Comparison of ENCODE assay signal across 17 cellular contexts in the genomic region with DNA sequence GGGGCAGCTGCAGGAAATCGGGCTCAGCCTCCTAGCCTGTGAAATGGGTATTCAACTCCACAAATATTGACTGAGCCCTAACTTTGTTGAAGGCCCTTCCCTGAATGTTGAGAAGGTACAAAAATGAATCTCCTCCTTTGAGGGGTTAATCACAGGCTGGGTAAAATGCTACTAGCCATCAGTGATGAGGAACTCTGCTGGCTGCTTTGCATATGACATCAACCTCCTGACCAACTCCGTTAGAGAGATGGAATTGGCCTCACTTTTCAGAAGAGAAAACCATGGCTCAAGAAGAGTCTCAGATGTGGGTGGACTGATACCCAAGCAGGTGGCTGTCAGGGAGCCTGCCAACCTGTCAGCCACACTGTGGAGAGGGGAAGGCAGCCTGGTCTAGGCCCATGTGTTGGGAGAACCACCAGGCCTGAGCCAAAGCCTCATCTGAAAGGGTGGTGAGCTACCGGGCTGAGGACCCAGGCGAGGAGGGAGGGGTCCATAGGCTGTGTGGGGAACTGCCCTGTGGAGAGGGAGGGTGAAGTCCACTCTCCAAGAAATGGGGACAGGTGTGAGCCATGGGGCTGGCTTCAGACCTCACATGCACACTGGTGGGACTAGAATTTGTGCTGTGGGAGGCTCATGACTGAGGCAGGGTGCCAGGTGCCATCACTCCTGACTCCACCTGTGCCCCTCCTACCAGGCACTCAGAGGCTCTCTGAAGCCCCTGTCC. TPM values are rescaled to one million over a fixed set of nuclear protein-coding genes. Genes with fewer than 3 reads are reported as not detected.
A peak's percentile ranks its signal among the peaks of the same experiment; 100 is the strongest.
DNase-seq lines count a peak whose midpoint lies in the region; ATAC-seq and TF ChIP-seq lines count a peak whose summit lies in the region.
"Had no signal": no experiment of that assay in that cellular context is flagged by ENCODE, and none has a peak within 500 bp of the region (broad histone marks: within the 10 kb centered on the region; RNA-seq: fewer than 3 reads in every experiment).

No MANE protein-coding gene starts in this region.

- H3K9me2 ChIP-seq in OCI-LY1 (ENCODE audit: low read depth, low read length), result no peaks in the 10 kb centered on the region

- peak; percentile 4 for ATAC-seq in activated CD4-positive, alpha-beta T cell treated with anti-CD3 and anti-CD28 coated beads for 36 hours
- ATAC-seq in GM21390 (IDR thresholded peaks at IDR 0.05; ENCODE audit: unreplicated experiment) (no peak), HG02970 (IDR thresholded peaks at IDR 0.05; ENCODE audit: low FRiP score, unreplicated experiment) (no peak)
- ATAC-seq: gastrocnemius medialis; stimulated activated effector memory CD8-positive, alpha-beta T cell treated with anti-CD3 and anti-CD28 coated beads, Interleukin-12 subunit alpha, Interleukin-12 subunit beta, amount 100 ng/mL, for 72 hours had no signal

- H2BK12ac ChIP-seq in neuronal stem cell (ENCODE audit: low read length), result no peak overlapping the region

- no peak overlapping the region for H3K18ac ChIP-seq in neuronal stem cell (ENCODE audit: low read length)

- H3K4me3 ChIP-seq in OCI-LY1 (ENCODE audit: low read depth, low read length, poor library complexity, severe bottlenecking) (no peak overlapping the region), neuronal stem cell (ENCODE audit: low read length in 2 of 2) (no peak overlapping the region)
- H3K4me3 ChIP-seq: BLaER1, gastrocnemius medialis, thyroid gland had no signal

- DNase-seq in activated CD4-positive, alpha-beta T cell treated with anti-CD3 and anti-CD28 coated beads for 36 hours, result no peak
- no peak for DNase-seq in activated CD4-positive, alpha-beta T cell treated with anti-CD3 and anti-CD28 coated beads for 4 hours
- DNase-seq in neuronal stem cell (ENCODE audit: low spot score), result no peak
- DNase-seq: 8988T; activated CD4-positive, alpha-beta T cell treated with anti-CD3 and anti-CD28 coated beads for 48 hours; activated CD8-positive, alpha-beta memory T cell treated with anti-CD3 and anti-CD28 coated beads, Interleukin-2, amount 50 U/mL, for 48 hours; amniotic stem cell; gastrocnemius medialis; NCI-H146; NCI-H748 treated with DMSO at 0.1 percent for 48 hours; thyroid gland had no signal

- H3K27me3 Mint-ChIP-seq in activated CD4-positive, alpha-beta T cell treated with anti-CD3 and anti-CD28 coated beads for 36 hours, result no peaks in the 10 kb centered on the region

- H2BK120ac ChIP-seq in neuronal stem cell (ENCODE audit: low read depth, low read length), result no peak overlapping the region

- H3K9me3 ChIP-seq in OCI-LY1 (ENCODE audit: low read length) (no peaks in the 10 kb centered on the region), neuronal stem cell (replicated peaks in 1 of 2; ENCODE audit: control insufficient read depth in 2 of 2, insufficient read depth in 1 of 2, low read depth in 1 of 2, low read length in 2 of 2) (no peaks in the 10 kb centered on the region)
- H3K9me3 ChIP-seq: BLaER1, gastrocnemius medialis, thyroid gland had no signal

- H2AK5ac ChIP-seq in neuronal stem cell (ENCODE audit: low read depth, low read length), result peak overlapping the region; percentile 33

- no peak overlapping the region for H4K91ac ChIP-seq in neuronal stem cell (ENCODE audit: low read depth, low read length, poor library complexity)

- H3K27ac Mint-ChIP-seq in activated CD4-positive, alpha-beta T cell treated with anti-CD3 and anti-CD28 coated beads for 36 hours, result no peak overlapping the region
- H3K27ac Mint-ChIP-seq: stimulated activated effector memory CD8-positive, alpha-beta T cell treated with anti-CD3 and anti-CD28 coated beads, Interleukin-12 subunit alpha, Interleukin-12 subunit beta, amount 100 ng/mL, for 72 hours had no signal

- H3K36me3 Mint-ChIP-seq in activated CD4-positive, alpha-beta T cell treated with anti-CD3 and anti-CD28 coated beads for 36 hours (ENCODE audit: low read depth), result peaks cover 8% of the 10 kb centered on the region

- peak overlapping the region; percentile 47; the same call in 1 of the 2 replicates for H3K4me2 ChIP-seq in OCI-LY1 (ENCODE audit: low read length)
- no peak overlapping the region for H3K4me2 ChIP-seq in neuronal stem cell (ENCODE audit: insufficient read depth, low read length, poor library complexity, severe bottlenecking)
- H3K4me2 ChIP-seq: BLaER1 had no signal

- no peaks in the 10 kb centered on the region for H3K27me3 ChIP-seq in OCI-LY1 (ENCODE audit: insufficient read depth, low read length)
- no peaks in the 10 kb centered on the region for H3K27me3 ChIP-seq in neuronal stem cell (ENCODE audit: control insufficient read depth in 3 of 3, insufficient read depth in 3 of 3, low read depth in 1 of 3, low read length in 3 of 3)
- H3K27me3 ChIP-seq: BLaER1, gastrocnemius medialis, thyroid gland had no signal

- H2AFZ ChIP-seq in OCI-LY1 (ENCODE audit: low read length) (no peak overlapping the region), neuronal stem cell (ENCODE audit: low read length) (no peak overlapping the region)

- CTCF ChIA-PET in activated CD4-positive, alpha-beta T cell treated with anti-CD3 and anti-CD28 coated beads for 36 hours (lab: Charles Lee), result no interaction called here

- H3K4me3 Mint-ChIP-seq in activated CD4-positive, alpha-beta T cell treated with anti-CD3 and anti-CD28 coated beads for 36 hours, result no peak overlapping the region
- H3K4me3 Mint-ChIP-seq: stimulated activated effector memory CD8-positive, alpha-beta T cell treated with anti-CD3 and anti-CD28 coated beads, Interleukin-12 subunit alpha, Interleukin-12 subunit beta, amount 100 ng/mL, for 72 hours had no signal

- H4K20me1 ChIP-seq in OCI-LY1 (ENCODE audit: insufficient read depth, low read length), result no peaks in the 10 kb centered on the region

- no peaks in the 10 kb centered on the region for H3K79me1 ChIP-seq in neuronal stem cell (ENCODE audit: low read depth, low read length)

- peak overlapping the region; percentile 21; the same call in 1 of the 2 replicates for H3K9ac ChIP-seq in OCI-LY1 (ENCODE audit: low read length)
- no peak overlapping the region for H3K9ac ChIP-seq in neuronal stem cell (ENCODE audit: low read depth, low read length, poor library complexity)
- H3K9ac ChIP-seq: BLaER1 had no signal

- H2BK5ac ChIP-seq in neuronal stem cell (ENCODE audit: low read length), result no peak overlapping the region

- H3K4me1 ChIP-seq in OCI-LY1 (ENCODE audit: insufficient read depth, low read length, severe bottlenecking) (peaks cover 13% of the 10 kb centered on the region), neuronal stem cell (ENCODE audit: control insufficient read depth in 2 of 2, insufficient read depth in 1 of 2, low read depth in 1 of 2, low read length in 2 of 2) (peaks cover under 1 to 2% of the 10 kb centered on the region in 2 donors)
- H3K4me1 ChIP-seq: BLaER1, gastrocnemius medialis, thyroid gland had no signal

- WGBS in neuronal stem cell (ENCODE audit: extremely low coverage in 2 of 2, insufficient read length in 2 of 2, insufficient replicate concordance in 1 of 2), 2 donors, result no CpG with 5 or more reads among the region's 4 CpGs

- no peaks in the 10 kb centered on the region for H3K79me2 ChIP-seq in OCI-LY1 (ENCODE audit: insufficient read depth, low read length)

- POLR2A ChIA-PET in activated CD4-positive, alpha-beta T cell treated with anti-CD3 and anti-CD28 coated beads for 36 hours (lab: Charles Lee), result no interaction called here

- no peak overlapping the region for H3K23ac ChIP-seq in neuronal stem cell (ENCODE audit: low read depth, low read length, poor library complexity)

- no peak overlapping the region for H4K8ac ChIP-seq in neuronal stem cell (ENCODE audit: low read depth, low read length)

- intact Hi-C loops in activated CD4-positive, alpha-beta T cell treated with anti-CD3 and anti-CD28 coated beads for 36 hours (cut with DNase I, micrococcal nuclease), result no loop called here

- no peaks in the 10 kb centered on the region for H3F3A ChIP-seq in OCI-LY1 (ENCODE audit: insufficient read depth, low read length)

- H3K14ac ChIP-seq in neuronal stem cell (ENCODE audit: low read length), result no peak overlapping the region

- no peak overlapping the region for H3K4ac ChIP-seq in neuronal stem cell (ENCODE audit: low read length)

- no peak for TF ChIP-seq CTCF in OCI-LY1 (IDR thresholded peaks at IDR 0.05; ENCODE audit: low read length)

- H3K27ac ChIP-seq in OCI-LY1 (ENCODE audit: low read depth, low read length, poor library complexity, severe bottlenecking) (peak overlapping the region; percentile 62), neuronal stem cell (replicated peaks; ENCODE audit: low read length) (no peak overlapping the region)
- H3K27ac ChIP-seq: BLaER1, gastrocnemius medialis, thyroid gland had no signal

- no peak overlapping the region for H2BK15ac ChIP-seq in neuronal stem cell (ENCODE audit: low read length)

- no peaks in the 10 kb centered on the region for H3K4me1 Mint-ChIP-seq in activated CD4-positive, alpha-beta T cell treated with anti-CD3 and anti-CD28 coated beads for 36 hours
- H3K4me1 Mint-ChIP-seq: stimulated activated effector memory CD8-positive, alpha-beta T cell treated with anti-CD3 and anti-CD28 coated beads, Interleukin-12 subunit alpha, Interleukin-12 subunit beta, amount 100 ng/mL, for 72 hours had no signal

- H3K36me3 ChIP-seq in OCI-LY1 (ENCODE audit: insufficient read depth, low read length), result peaks cover 18% of the 10 kb centered on the region
- peaks cover 2 to 18% of the 10 kb centered on the region in 2 donors for H3K36me3 ChIP-seq in neuronal stem cell (replicated peaks in 1 of 2; ENCODE audit: control insufficient read depth in 2 of 2, insufficient read depth in 2 of 2, low read length in 2 of 2)
- H3K36me3 ChIP-seq: gastrocnemius medialis, thyroid gland had no signal

- no peaks in the 10 kb centered on the region for H3K9me3 Mint-ChIP-seq in activated CD4-positive, alpha-beta T cell treated with anti-CD3 and anti-CD28 coated beads for 36 hours (ENCODE audit: low read depth)
- H3K9me3 Mint-ChIP-seq: stimulated activated effector memory CD8-positive, alpha-beta T cell treated with anti-CD3 and anti-CD28 coated beads, Interleukin-12 subunit alpha, Interleukin-12 subunit beta, amount 100 ng/mL, for 72 hours had no signal

RNA-seq across cellular contexts. Expression of gene CDCA5, which starts 11.8 kb away (rescaled TPM):
- 100 to 1,000 TPM; 111 to 119 TPM for total RNA-seq in activated CD4-positive, alpha-beta T cell treated with anti-CD3 and anti-CD28 coated beads for 36 hours
- 31.7 TPM for polyA plus RNA-seq in neuronal stem cell (2013, experiment 1 of 2)
- 31.8 TPM for polyA plus RNA-seq in neuronal stem cell (2013, experiment 2 of 2)

RNA-seq across cellular contexts. Expression of gene ZFPL1, which starts 12.0 kb away (rescaled TPM):
- total RNA-seq in activated CD4-positive, alpha-beta T cell treated with anti-CD3 and anti-CD28 coated beads for 36 hours, result 10 to 100 TPM; 24.2 to 31.8 TPM
- polyA plus RNA-seq in neuronal stem cell (2013, experiment 1 of 2), result 45.8 TPM
- 47.0 TPM for polyA plus RNA-seq in neuronal stem cell (2013, experiment 2 of 2)

RNA-seq across cellular contexts. Expression of gene NAALADL1, which starts 13.7 kb away (rescaled TPM):
- total RNA-seq in activated CD4-positive, alpha-beta T cell treated with anti-CD3 and anti-CD28 coated beads for 36 hours, result 10 to 100 TPM; 11.7 to 13.6 TPM
- 3.3 TPM for polyA plus RNA-seq in neuronal stem cell (2013, experiment 1 of 2)
- polyA plus RNA-seq in neuronal stem cell (2013, experiment 2 of 2), result 2.6 TPM
- total RNA-seq: G401 had no signal

RNA-seq across cellular contexts. Expression of gene VPS51, which starts 23.9 kb away (rescaled TPM):
- total RNA-seq in activated CD4-positive, alpha-beta T cell treated with anti-CD3 and anti-CD28 coated beads for 36 hours, result 100 to 1,000 TPM in 1 of 2 experiments, 10 to 100 TPM in 1; 94.3 to 123 TPM
- polyA plus RNA-seq in neuronal stem cell (2013, experiment 1 of 2), result 58.1 TPM
- 53.7 TPM for polyA plus RNA-seq in neuronal stem cell (2013, experiment 2 of 2)

RNA-seq across cellular contexts. Expression of gene SAC3D1, which starts 31.1 kb away (rescaled TPM):
- total RNA-seq in activated CD4-positive, alpha-beta T cell treated with anti-CD3 and anti-CD28 coated beads for 36 hours, result 10 to 100 TPM; 10.5 to 12.1 TPM
- 12.7 TPM for polyA plus RNA-seq in neuronal stem cell (2013, experiment 1 of 2)
- 12.4 TPM for polyA plus RNA-seq in neuronal stem cell (2013, experiment 2 of 2)
